18 cellular contexts compared by ENCODE assay signal in the genomic region with DNA sequence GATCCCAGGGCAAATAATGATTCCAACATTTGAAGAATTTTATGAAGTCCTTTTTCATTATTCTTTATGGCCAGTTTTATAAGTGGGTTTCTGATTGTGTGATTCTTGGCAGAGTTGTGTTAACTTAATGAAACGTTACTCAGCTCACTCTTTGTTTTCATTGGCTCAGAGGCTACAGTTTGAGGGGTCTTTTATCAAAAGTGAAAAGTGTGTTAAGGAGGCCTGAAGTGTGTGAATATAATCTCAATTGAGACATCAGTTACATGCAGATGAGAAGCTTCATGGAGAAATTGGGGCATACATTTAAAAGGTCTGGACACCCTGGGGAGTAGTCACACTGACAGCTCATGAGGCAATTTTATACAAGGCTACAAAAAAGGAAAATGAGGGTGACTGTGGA.
DNase-seq lines count a peak whose midpoint lies in the region; ATAC-seq, FAIRE-seq and TF ChIP-seq lines count a peak whose summit lies in the region.
"Had no signal": no experiment of that assay in that cellular context is flagged by ENCODE, and none has a peak within 500 bp of the region (broad histone marks: within the 10 kb centered on the region; RNA-seq: fewer than 3 reads in every experiment).

No MANE protein-coding gene starts in this region.

- H3K9me3 Mint-ChIP-seq in astrocyte (ENCODE audit: unreplicated experiment) (no peaks in the 10 kb centered on the region), chondrocyte (ENCODE audit: low read depth) (no peaks in the 10 kb centered on the region), nephron (no peaks in the 10 kb centered on the region)
- H3K9me3 Mint-ChIP-seq in activated naive CD8-positive, alpha-beta T cell treated with anti-CD3 and anti-CD28 coated beads, Interleukin-2, amount 50 U/mL, for 24 hours: no peaks in the 10 kb centered on the region

- H3K4me1 Mint-ChIP-seq in astrocyte (ENCODE audit: low read depth, unreplicated experiment): no peaks in the 10 kb centered on the region
- H3K4me1 Mint-ChIP-seq in chondrocyte (ENCODE audit: low read depth): peaks cover 26% of the 10 kb centered on the region
- peaks cover 26% of the 10 kb centered on the region for H3K4me1 Mint-ChIP-seq in nephron
- no peaks in the 10 kb centered on the region for H3K4me1 Mint-ChIP-seq in activated naive CD8-positive, alpha-beta T cell treated with anti-CD3 and anti-CD28 coated beads, Interleukin-2, amount 50 U/mL, for 24 hours

- no peak overlapping the region for H3K27ac ChIP-seq in astrocyte (ENCODE audit: low read depth, low read length)

- H3K4me3 Mint-ChIP-seq in astrocyte (ENCODE audit: unreplicated experiment) (no peak overlapping the region), chondrocyte (ENCODE audit: unreplicated experiment) (no peak overlapping the region), nephron (no peak overlapping the region)
- no peak overlapping the region for H3K4me3 Mint-ChIP-seq in activated naive CD8-positive, alpha-beta T cell treated with anti-CD3 and anti-CD28 coated beads, Interleukin-2, amount 50 U/mL, for 24 hours
- H3K4me3 Mint-ChIP-seq: CD8-positive, alpha-beta T cell had no signal

- no peak overlapping the region for H3K4me2 ChIP-seq in astrocyte (ENCODE audit: low read length)

- no peak overlapping the region for H2AFZ ChIP-seq in astrocyte (ENCODE audit: low read depth, low read length)

- H3K9me3 ChIP-seq in astrocyte (ENCODE audit: insufficient read depth, low read depth, low read length): no peaks in the 10 kb centered on the region
- H3K9me3 ChIP-seq: Caco-2, HAP-1 had no signal

- H3K36me3 ChIP-seq in astrocyte (ENCODE audit: insufficient read depth, low read length): no peaks in the 10 kb centered on the region
- H3K36me3 ChIP-seq: HAP-1 had no signal

- no peak for FAIRE-seq in astrocyte (lab: Jason Lieb, UNC)
- FAIRE-seq: G401.6, GM12892, H54 had no signal

- CTCF ChIA-PET in HEK293T (lab: Yijun Ruan, JAX): interaction anchor here (1.2 kb wide), 1 partner anchor 48 kb away, joined by 3 read pairs; no protein-coding TSS in a partner anchor

- TF ChIP-seq CTCF in astrocyte (IDR thresholded peaks at IDR 0.05; ENCODE audit: insufficient read depth, low read depth, low read length): no peak
- no peak for TF ChIP-seq CTCF in chondrocyte (IDR thresholded peaks at IDR 0.05)
- TF ChIP-seq CTCF in nephron (IDR thresholded peaks at IDR 0.05; ENCODE audit: unreplicated experiment in 3 of 3): no peak

- no peak overlapping the region for H3K27ac Mint-ChIP-seq in astrocyte (ENCODE audit: unreplicated experiment)
- H3K27ac Mint-ChIP-seq in chondrocyte (ENCODE audit: unreplicated experiment): peak overlapping the region; percentile 28
- peak overlapping the region; percentile 39 to 77 (median 41) for H3K27ac Mint-ChIP-seq in nephron
- no peak overlapping the region for H3K27ac Mint-ChIP-seq in activated naive CD8-positive, alpha-beta T cell treated with anti-CD3 and anti-CD28 coated beads, Interleukin-2, amount 50 U/mL, for 24 hours
- H3K27ac Mint-ChIP-seq: CD8-positive, alpha-beta T cell had no signal

- ATAC-seq in HG02970 (IDR thresholded peaks at IDR 0.05; ENCODE audit: low FRiP score, unreplicated experiment): no peak
- ATAC-seq in activated naive CD8-positive, alpha-beta T cell treated with anti-CD3 and anti-CD28 coated beads, Interleukin-2, amount 50 U/mL, for 24 hours: no peak
- ATAC-seq: CD8-positive, alpha-beta T cell had no signal

- no peaks in the 10 kb centered on the region for H3K4me1 ChIP-seq in astrocyte (ENCODE audit: insufficient read depth, low read length)
- H3K4me1 ChIP-seq: Caco-2, HAP-1 had no signal

- H3K36me3 Mint-ChIP-seq in astrocyte (ENCODE audit: low read depth, unreplicated experiment) (no peaks in the 10 kb centered on the region), chondrocyte (ENCODE audit: low read depth) (no peaks in the 10 kb centered on the region), nephron (ENCODE audit: low read depth) (peaks cover 11% of the 10 kb centered on the region)
- no peaks in the 10 kb centered on the region for H3K36me3 Mint-ChIP-seq in activated naive CD8-positive, alpha-beta T cell treated with anti-CD3 and anti-CD28 coated beads, Interleukin-2, amount 50 U/mL, for 24 hours (ENCODE audit: low read depth)
- H3K36me3 Mint-ChIP-seq: CD8-positive, alpha-beta T cell had no signal

- DNase-seq in HEK293T (ENCODE audit: extremely low spot score): no peak
- DNase-seq in astrocyte (ENCODE audit: low read depth): peak; percentile 4
- no peak for DNase-seq in chondrocyte (ENCODE audit: low spot score)
- DNase-seq in epidermal melanocyte (ENCODE audit: insufficient read length, low spot score): no peak
- DNase-seq in activated naive CD8-positive, alpha-beta T cell treated with anti-CD3 and anti-CD28 coated beads, Interleukin-2, amount 50 U/mL, for 24 hours: no peak
- no peak for DNase-seq in occipital lobe (lab: John Stamatoyannopoulos, UW)
- DNase-seq: C1 segment of cervical spinal cord; Caco-2; CD8-positive, alpha-beta T cell; DMS153; DND-41; GOT3 had no signal

- no peaks in the 10 kb centered on the region for H4K20me1 ChIP-seq in astrocyte (ENCODE audit: insufficient read depth, low read length)

- H3K4me3 ChIP-seq in astrocyte (ENCODE audit: insufficient read depth, low read depth, low read length): no peak overlapping the region
- H3K4me3 ChIP-seq: HAP-1 had no signal

- no peaks in the 10 kb centered on the region for H3K27me3 ChIP-seq in astrocyte (ENCODE audit: insufficient read depth, low read length)

- no peaks in the 10 kb centered on the region for H3K79me2 ChIP-seq in astrocyte (ENCODE audit: insufficient read depth, low read length)

- POLR2A ChIA-PET in HEK293T (lab: Yijun Ruan, JAX): no interaction called here

- H3K27me3 Mint-ChIP-seq in astrocyte (ENCODE audit: low read depth, unreplicated experiment) (no peaks in the 10 kb centered on the region), chondrocyte (ENCODE audit: low read depth) (no peaks in the 10 kb centered on the region), nephron (ENCODE audit: low read depth) (no peaks in the 10 kb centered on the region)
- H3K27me3 Mint-ChIP-seq in activated naive CD8-positive, alpha-beta T cell treated with anti-CD3 and anti-CD28 coated beads, Interleukin-2, amount 50 U/mL, for 24 hours: no peaks in the 10 kb centered on the region

- H3K9ac ChIP-seq in astrocyte (ENCODE audit: low read length): no peak overlapping the region

TF ChIP-seq in HEK293T, 16 proteins besides CTCF, POLR2A, EP300 and RAD21:
- no peak for TF ChIP-seq BHLHE40 (IDR thresholded peaks at IDR 0.05; ENCODE audit: borderline replicate concordance)
- TF ChIP-seq, protein P1, sequence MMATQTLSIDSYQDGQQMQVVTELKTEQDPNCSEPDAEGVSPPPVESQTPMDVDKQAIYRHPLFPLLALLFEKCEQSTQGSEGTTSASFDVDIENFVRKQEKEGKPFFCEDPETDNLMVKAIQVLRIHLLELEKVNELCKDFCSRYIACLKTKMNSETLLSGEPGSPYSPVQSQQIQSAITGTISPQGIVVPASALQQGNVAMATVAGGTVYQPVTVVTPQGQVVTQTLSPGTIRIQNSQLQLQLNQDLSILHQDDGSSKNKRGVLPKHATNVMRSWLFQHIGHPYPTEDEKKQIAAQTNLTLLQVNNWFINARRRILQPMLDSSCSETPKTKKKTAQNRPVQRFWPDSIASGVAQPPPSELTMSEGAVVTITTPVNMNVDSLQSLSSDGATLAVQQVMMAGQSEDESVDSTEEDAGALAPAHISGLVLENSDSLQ (IDR thresholded peaks at IDR 0.05): 0 out of 2 replicates have a peak, but pooled peaks have one; percentile 14

Comparison
In these comparisons a context has a peak if more than half of its experiments do, and no peak if none do; other contexts are left out.
1. H3K27ac Mint-ChIP-seq: peak in chondrocyte (single experiment) and nephron (3 of 3); none in astrocyte (single experiment) and activated naive CD8-positive, alpha-beta T cell treated with anti-CD3 and anti-CD28 coated beads, Interleukin-2, amount 50 U/mL, for 24 hours (single experiment).